In genomic region chr3:77825045-77825827, GRCh38 we compare ENCODE assay signal across 10 cellular contexts.
A peak's percentile ranks its signal among the peaks of the same experiment; 100 is the strongest.
DNase-seq lines count a peak whose midpoint lies in the region; ATAC-seq and TF ChIP-seq lines count a peak whose summit lies in the region.
"Had no signal": no experiment of that assay in that cellular context is flagged by ENCODE, and none has a peak within 500 bp of the region (broad histone marks: within the 10 kb centered on the region; RNA-seq: fewer than 3 reads in every experiment).

No MANE protein-coding gene starts in this region.

- H3K14ac ChIP-seq in H9 (ENCODE audit: insufficient read depth, low read length): no peak overlapping the region

- intact Hi-C loops in activated CD4-positive, alpha-beta T cell treated with anti-CD3 and anti-CD28 coated beads, Interleukin-2, amount 10 ng/mL, durations not matched to agents 24 days and 14 days (cut with micrococcal nuclease): no loop called here

- POLR2A ChIA-PET in WTC11 (lab: Charles Lee): no interaction called here

- DNase-seq in EL (peak; percentile 93), RPMI8226 (peak; percentile 26), fibroblast of lung (ENCODE audit: low read depth in 2 of 2) (peak; percentile 84 to 92), renal cortical epithelial cell (ENCODE audit: low read depth) (peak; percentile 100), WTC11 (ENCODE audit: low spot score) (no peak), H9 (no peak)
- no peak for DNase-seq in stimulated activated CD4-positive, alpha-beta T cell treated with anti-CD3 and anti-CD28 coated beads, Interleukin-4, amount 100 ng/mL, for 4 hours
- no peak for DNase-seq in activated CD4-positive, alpha-beta T cell treated with anti-CD3 and anti-CD28 coated beads, Interleukin-2, amount 10 ng/mL, durations not matched to agents 24 days and 14 days
- DNase-seq: activated gamma-delta T cell treated with Interleukin-2 at 50 U/mL for 16 hours had no signal

- no peak for ATAC-seq in WTC11

- no peak overlapping the region for H3T11ph ChIP-seq in H9 (ENCODE audit: low read length)

- H3K4me3 ChIP-seq in fibroblast of lung (replicated peaks in 1 of 4; ENCODE audit: control extremely low read depth in 1 of 4, insufficient read depth in 1 of 4, low read depth in 3 of 4, low read length in 4 of 4): no peak overlapping the region

- no peak overlapping the region for H2BK20ac ChIP-seq in H9 (ENCODE audit: low read depth, low read length, poor library complexity, severe bottlenecking)

- H3K23me2 ChIP-seq in H9 (ENCODE audit: insufficient read length, low read depth, low read length, poor library complexity, severe bottlenecking): no peaks in the 10 kb centered on the region

- TF ChIP-seq CTCF in fibroblast of lung (conservative IDR thresholded peaks at IDR 0.05 in 1 of 2, IDR thresholded peaks at IDR 0.05 in 1 of 2; ENCODE audit: low read depth in 1 of 2, low read length in 2 of 2) (no peak), WTC11 (IDR thresholded peaks at IDR 0.05) (no peak), H9 (conservative IDR thresholded peaks at IDR 0.05) (no peak)

- H3K9me3 ChIP-seq in fibroblast of lung (ENCODE audit: control insufficient read depth, insufficient read depth, low read depth, low read length) (no peaks in the 10 kb centered on the region), H9 (ENCODE audit: control insufficient read depth, low read depth, low read length) (no peaks in the 10 kb centered on the region)
- H3K9me3 ChIP-seq: neutrophil had no signal

- H2AFZ ChIP-seq in fibroblast of lung (ENCODE audit: low read length) (no peak overlapping the region), H9 (ENCODE audit: low read length) (no peak overlapping the region)

- no peaks in the 10 kb centered on the region for H4K20me1 ChIP-seq in fibroblast of lung (ENCODE audit: control insufficient read depth, extremely low read depth, insufficient read depth, low read length)
- H4K20me1 ChIP-seq in H9 (ENCODE audit: control insufficient read depth, insufficient read depth, insufficient read length): no peaks in the 10 kb centered on the region

- H3K79me1 ChIP-seq in H9 (ENCODE audit: insufficient read depth, low read depth, low read length, poor library complexity, severe bottlenecking): no peaks in the 10 kb centered on the region

- H3K18ac ChIP-seq in H9 (ENCODE audit: insufficient read length, low read depth, low read length): no peak overlapping the region

- no peak overlapping the region for H2BK15ac ChIP-seq in H9 (ENCODE audit: low read depth, low read length)

- no peak overlapping the region for H3K27ac Mint-ChIP-seq in WTC11
- no peak overlapping the region for H3K27ac Mint-ChIP-seq in activated CD4-positive, alpha-beta T cell treated with anti-CD3 and anti-CD28 coated beads, Interleukin-2, amount 10 ng/mL, durations not matched to agents 24 days and 14 days
- H3K27ac Mint-ChIP-seq in H9: no peak overlapping the region

- CTCF ChIA-PET in WTC11 (lab: Charles Lee): interaction anchor here (1.0 kb wide), 1 partner anchor 10 kb away, joined by 3 read pairs; no protein-coding TSS in a partner anchor

- H3K23ac ChIP-seq in H9 (ENCODE audit: insufficient read length, low read depth, low read length): no peak overlapping the region

- H3K27ac ChIP-seq in fibroblast of lung (ENCODE audit: insufficient read depth, low read length) (no peak overlapping the region), H9 (ENCODE audit: insufficient read length, low read depth, low read length) (no peak overlapping the region)
- H3K27ac ChIP-seq: neutrophil had no signal

- no peak overlapping the region for H4K5ac ChIP-seq in H9 (ENCODE audit: insufficient read length, low read depth, low read length)

- H3K27me3 ChIP-seq in fibroblast of lung (ENCODE audit: control insufficient read depth, insufficient read depth, low read length) (no peaks in the 10 kb centered on the region), H9 (ENCODE audit: insufficient read depth, low read length) (no peaks in the 10 kb centered on the region)
- H3K27me3 ChIP-seq: neutrophil had no signal

- H3K4me1 ChIP-seq in fibroblast of lung (ENCODE audit: control insufficient read depth, extremely low read depth, insufficient read depth, low read length): no peaks in the 10 kb centered on the region
- H3K4me1 ChIP-seq in H9 (ENCODE audit: insufficient read depth, low read length): no peaks in the 10 kb centered on the region

- H3K27me3 Mint-ChIP-seq in WTC11 (ENCODE audit: low read depth) (no peaks in the 10 kb centered on the region), H9 (ENCODE audit: low read depth) (no peaks in the 10 kb centered on the region)
- H3K27me3 Mint-ChIP-seq in activated CD4-positive, alpha-beta T cell treated with anti-CD3 and anti-CD28 coated beads, Interleukin-2, amount 10 ng/mL, durations not matched to agents 24 days and 14 days: no peaks in the 10 kb centered on the region

- no peak overlapping the region for H3K9ac ChIP-seq in fibroblast of lung (ENCODE audit: insufficient read depth, low read length)
- no peak overlapping the region for H3K9ac ChIP-seq in H9 (ENCODE audit: extremely low read depth, insufficient read length, low read length)

- H3K4me1 Mint-ChIP-seq in WTC11 (peaks cover 3% of the 10 kb centered on the region), H9 (no peaks in the 10 kb centered on the region; a peak in 1 of 4 replicates)
- no peaks in the 10 kb centered on the region for H3K4me1 Mint-ChIP-seq in activated CD4-positive, alpha-beta T cell treated with anti-CD3 and anti-CD28 coated beads, Interleukin-2, amount 10 ng/mL, durations not matched to agents 24 days and 14 days

- H3K4me2 ChIP-seq in fibroblast of lung (ENCODE audit: extremely low read depth, insufficient read depth, low read length) (no peak overlapping the region), H9 (ENCODE audit: insufficient read depth, insufficient read length, low read length) (no peak overlapping the region)

- H3K9me3 Mint-ChIP-seq in WTC11: peaks cover 28% of the 10 kb centered on the region
- peaks cover 4% of the 10 kb centered on the region for H3K9me3 Mint-ChIP-seq in activated CD4-positive, alpha-beta T cell treated with anti-CD3 and anti-CD28 coated beads, Interleukin-2, amount 10 ng/mL, durations not matched to agents 24 days and 14 days
- peaks cover 0 to 9% of the 10 kb centered on the region in 2 experiments; a peak in 3 of 5 replicates for H3K9me3 Mint-ChIP-seq in H9

- no peak overlapping the region for H2BK12ac ChIP-seq in H9 (ENCODE audit: insufficient read length, low read depth, low read length)

- H3K36me3 ChIP-seq in fibroblast of lung (ENCODE audit: control insufficient read depth, insufficient read depth, low read length): no peaks in the 10 kb centered on the region
- H3K36me3 ChIP-seq: neutrophil had no signal

- no CpG with 5 or more reads among the region's 2 CpGs for WGBS in H9 (ENCODE audit: extremely low coverage, insufficient read length, low lambda C conversion rate)

- H3K56ac ChIP-seq in H9 (ENCODE audit: insufficient read length, low read depth, low read length): no peak overlapping the region

- no peak overlapping the region for H2BK5ac ChIP-seq in H9 (ENCODE audit: insufficient read length, low read length)

- no peak overlapping the region for H3K4ac ChIP-seq in H9 (ENCODE audit: low read depth, low read length)

- H3K79me2 ChIP-seq in fibroblast of lung (ENCODE audit: control insufficient read depth, insufficient read depth, low read length): no peaks in the 10 kb centered on the region
- H3K79me2 ChIP-seq in H9 (ENCODE audit: insufficient read depth, low read length): no peaks in the 10 kb centered on the region

- no peak overlapping the region for H4K8ac ChIP-seq in H9 (replicated peaks; ENCODE audit: insufficient read length, low read depth, low read length)

- H3K36me3 Mint-ChIP-seq in WTC11: peaks cover 3% of the 10 kb centered on the region; the same call in 1 of the 2 replicates
- no peaks in the 10 kb centered on the region for H3K36me3 Mint-ChIP-seq in activated CD4-positive, alpha-beta T cell treated with anti-CD3 and anti-CD28 coated beads, Interleukin-2, amount 10 ng/mL, durations not matched to agents 24 days and 14 days (ENCODE audit: low read depth)
- H3K36me3 Mint-ChIP-seq in H9 (ENCODE audit: insufficient read depth in 1 of 3, low read depth in 3 of 3): peaks cover 0 to 10% (median 0%) of the 10 kb centered on the region in 3 experiments; a peak in 1 of 7 replicates

- no peak overlapping the region for H4K91ac ChIP-seq in H9 (ENCODE audit: insufficient read length, low read depth, low read length)

- no peak overlapping the region for H2AK5ac ChIP-seq in H9 (ENCODE audit: insufficient read length, low read length)

- H3K4me3 Mint-ChIP-seq in WTC11: no peak overlapping the region
- no peak overlapping the region for H3K4me3 Mint-ChIP-seq in activated CD4-positive, alpha-beta T cell treated with anti-CD3 and anti-CD28 coated beads, Interleukin-2, amount 10 ng/mL, durations not matched to agents 24 days and 14 days
- H3K4me3 Mint-ChIP-seq in H9: no peak overlapping the region

- no peak overlapping the region for H2BK120ac ChIP-seq in H9 (ENCODE audit: low read depth, low read length, poor library complexity, severe bottlenecking)

TF ChIP-seq in WTC11, 78 proteins besides CTCF, POLR2A, EP300 and RAD21 (continues in another document):
- TF ChIP-seq NR1H2 (CRISPR knock-in tag; IDR thresholded peaks at IDR 0.05): no peak
- no peak for TF ChIP-seq ZNF671 (CRISPR knock-in tag; IDR thresholded peaks at IDR 0.05)
- no peak for TF ChIP-seq ZNF396 (CRISPR knock-in tag; IDR thresholded peaks at IDR 0.05; ENCODE audit: borderline replicate concordance)
- no peak for TF ChIP-seq ZNF219 (CRISPR knock-in tag; IDR thresholded peaks at IDR 0.05; ENCODE audit: borderline replicate concordance)
- no peak for TF ChIP-seq FOXP1 (CRISPR knock-in tag; IDR thresholded peaks at IDR 0.05; ENCODE audit: borderline replicate concordance)

Comparison
In these comparisons a context has a peak if more than half of its experiments do, and no peak if none do; other contexts are left out.
1. DNase-seq: peak in EL (single experiment), RPMI8226 (single experiment), fibroblast of lung (2 of 2) and renal cortical epithelial cell (single experiment); none in WTC11 (single experiment), stimulated activated CD4-positive, alpha-beta T cell treated with anti-CD3 and anti-CD28 coated beads, Interleukin-4, amount 100 ng/mL, for 4 hours (0 of 2), activated CD4-positive, alpha-beta T cell treated with anti-CD3 and anti-CD28 coated beads, Interleukin-2, amount 10 ng/mL, durations not matched to agents 24 days and 14 days (single experiment) and H9 (single experiment).